In the genomic region with DNA sequence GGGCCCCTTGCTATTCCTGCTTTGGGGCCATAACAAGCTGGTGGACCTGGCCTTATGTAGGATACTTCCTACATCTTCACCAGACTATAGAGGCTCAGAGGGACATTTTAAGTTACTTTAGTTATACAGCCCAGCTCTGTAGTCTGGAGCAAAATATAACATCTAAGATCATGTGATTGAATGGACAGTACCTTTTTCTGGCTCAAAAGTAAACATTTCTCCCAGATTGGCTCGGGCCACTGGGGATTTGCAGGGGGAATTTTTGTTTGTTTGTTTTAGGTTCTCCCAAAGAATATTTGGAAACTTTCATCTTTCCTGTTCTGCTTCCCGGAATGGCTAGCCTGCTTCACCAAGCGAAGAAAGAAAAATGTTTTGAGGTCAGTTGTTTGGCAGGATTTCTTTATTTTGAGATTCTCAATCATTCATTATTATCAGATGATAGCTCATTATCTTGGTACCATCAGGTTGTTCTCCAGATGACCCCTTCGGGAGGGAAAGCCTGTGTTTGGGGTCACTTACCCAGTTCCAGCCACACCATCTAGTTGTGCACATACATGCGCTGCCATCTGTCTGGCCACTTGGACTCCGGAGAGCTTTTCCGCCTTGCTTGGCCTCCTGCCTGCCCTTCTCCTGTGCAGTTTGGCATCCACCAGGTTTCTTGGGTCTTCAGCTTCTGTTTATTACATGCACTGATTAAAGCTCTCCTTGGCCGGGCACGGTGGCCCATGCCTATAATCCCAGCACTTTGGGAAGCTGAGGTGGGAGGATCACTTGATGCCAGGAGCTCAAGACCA, we compare ENCODE assay signal across 2 cellular contexts.
TF ChIP-seq lines count a peak whose summit lies in the region.

No MANE protein-coding gene starts in this region.

TF ChIP-seq in WTC11, 78 proteins besides CTCF, POLR2A, EP300 and RAD21:
- TF ChIP-seq GTF2I (CRISPR knock-in tag; conservative IDR thresholded peaks at IDR 0.05), result no peak
- no peak for TF ChIP-seq MYBL2 (CRISPR knock-in tag; IDR thresholded peaks at IDR 0.05)
- no peak for TF ChIP-seq NR2C2 (CRISPR knock-in tag; IDR thresholded peaks at IDR 0.05)
- TF ChIP-seq, protein P1, sequence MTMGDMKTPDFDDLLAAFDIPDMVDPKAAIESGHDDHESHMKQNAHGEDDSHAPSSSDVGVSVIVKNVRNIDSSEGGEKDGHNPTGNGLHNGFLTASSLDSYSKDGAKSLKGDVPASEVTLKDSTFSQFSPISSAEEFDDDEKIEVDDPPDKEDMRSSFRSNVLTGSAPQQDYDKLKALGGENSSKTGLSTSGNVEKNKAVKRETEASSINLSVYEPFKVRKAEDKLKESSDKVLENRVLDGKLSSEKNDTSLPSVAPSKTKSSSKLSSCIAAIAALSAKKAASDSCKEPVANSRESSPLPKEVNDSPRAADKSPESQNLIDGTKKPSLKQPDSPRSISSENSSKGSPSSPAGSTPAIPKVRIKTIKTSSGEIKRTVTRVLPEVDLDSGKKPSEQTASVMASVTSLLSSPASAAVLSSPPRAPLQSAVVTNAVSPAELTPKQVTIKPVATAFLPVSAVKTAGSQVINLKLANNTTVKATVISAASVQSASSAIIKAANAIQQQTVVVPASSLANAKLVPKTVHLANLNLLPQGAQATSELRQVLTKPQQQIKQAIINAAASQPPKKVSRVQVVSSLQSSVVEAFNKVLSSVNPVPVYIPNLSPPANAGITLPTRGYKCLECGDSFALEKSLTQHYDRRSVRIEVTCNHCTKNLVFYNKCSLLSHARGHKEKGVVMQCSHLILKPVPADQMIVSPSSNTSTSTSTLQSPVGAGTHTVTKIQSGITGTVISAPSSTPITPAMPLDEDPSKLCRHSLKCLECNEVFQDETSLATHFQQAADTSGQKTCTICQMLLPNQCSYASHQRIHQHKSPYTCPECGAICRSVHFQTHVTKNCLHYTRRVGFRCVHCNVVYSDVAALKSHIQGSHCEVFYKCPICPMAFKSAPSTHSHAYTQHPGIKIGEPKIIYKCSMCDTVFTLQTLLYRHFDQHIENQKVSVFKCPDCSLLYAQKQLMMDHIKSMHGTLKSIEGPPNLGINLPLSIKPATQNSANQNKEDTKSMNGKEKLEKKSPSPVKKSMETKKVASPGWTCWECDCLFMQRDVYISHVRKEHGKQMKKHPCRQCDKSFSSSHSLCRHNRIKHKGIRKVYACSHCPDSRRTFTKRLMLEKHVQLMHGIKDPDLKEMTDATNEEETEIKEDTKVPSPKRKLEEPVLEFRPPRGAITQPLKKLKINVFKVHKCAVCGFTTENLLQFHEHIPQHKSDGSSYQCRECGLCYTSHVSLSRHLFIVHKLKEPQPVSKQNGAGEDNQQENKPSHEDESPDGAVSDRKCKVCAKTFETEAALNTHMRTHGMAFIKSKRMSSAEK (CRISPR knock-in tag; IDR thresholded peaks at IDR 0.05; ENCODE audit: borderline replicate concordance), result no peak
- TF ChIP-seq ZNF423 (CRISPR knock-in tag; IDR thresholded peaks at IDR 0.05), result no peak
- TF ChIP-seq, protein P2, sequence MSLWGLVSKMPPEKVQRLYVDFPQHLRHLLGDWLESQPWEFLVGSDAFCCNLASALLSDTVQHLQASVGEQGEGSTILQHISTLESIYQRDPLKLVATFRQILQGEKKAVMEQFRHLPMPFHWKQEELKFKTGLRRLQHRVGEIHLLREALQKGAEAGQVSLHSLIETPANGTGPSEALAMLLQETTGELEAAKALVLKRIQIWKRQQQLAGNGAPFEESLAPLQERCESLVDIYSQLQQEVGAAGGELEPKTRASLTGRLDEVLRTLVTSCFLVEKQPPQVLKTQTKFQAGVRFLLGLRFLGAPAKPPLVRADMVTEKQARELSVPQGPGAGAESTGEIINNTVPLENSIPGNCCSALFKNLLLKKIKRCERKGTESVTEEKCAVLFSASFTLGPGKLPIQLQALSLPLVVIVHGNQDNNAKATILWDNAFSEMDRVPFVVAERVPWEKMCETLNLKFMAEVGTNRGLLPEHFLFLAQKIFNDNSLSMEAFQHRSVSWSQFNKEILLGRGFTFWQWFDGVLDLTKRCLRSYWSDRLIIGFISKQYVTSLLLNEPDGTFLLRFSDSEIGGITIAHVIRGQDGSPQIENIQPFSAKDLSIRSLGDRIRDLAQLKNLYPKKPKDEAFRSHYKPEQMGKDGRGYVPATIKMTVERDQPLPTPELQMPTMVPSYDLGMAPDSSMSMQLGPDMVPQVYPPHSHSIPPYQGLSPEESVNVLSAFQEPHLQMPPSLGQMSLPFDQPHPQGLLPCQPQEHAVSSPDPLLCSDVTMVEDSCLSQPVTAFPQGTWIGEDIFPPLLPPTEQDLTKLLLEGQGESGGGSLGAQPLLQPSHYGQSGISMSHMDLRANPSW (CRISPR knock-in tag; conservative IDR thresholded peaks at IDR 0.05; ENCODE audit: low read depth), result no peak
- TF ChIP-seq NFE2L1 (CRISPR knock-in tag; IDR thresholded peaks at IDR 0.05), result no peak
- 0 out of 2 replicates have a peak, but pooled peaks have one; percentile 40 for TF ChIP-seq ZNF121 (CRISPR knock-in tag; IDR thresholded peaks at IDR 0.05)

TF ChIP-seq in GM12891, 5 proteins besides CTCF, POLR2A, EP300 and RAD21:
- TF ChIP-seq SPI1 (IDR thresholded peaks at IDR 0.05; ENCODE audit: low read depth, low read length), result no peak
- TF ChIP-seq POU2F2 (IDR thresholded peaks at IDR 0.05; ENCODE audit: low read depth, low read length), result no peak
- no peak for TF ChIP-seq PAX5 (IDR thresholded peaks at IDR 0.05; ENCODE audit: insufficient read depth, low read length, severe bottlenecking)
- no peak for TF ChIP-seq POLR2AphosphoS5 (IDR thresholded peaks at IDR 0.05; ENCODE audit: low read depth, low read length)
- no peak for TF ChIP-seq TAF1 (IDR thresholded peaks at IDR 0.05; ENCODE audit: low read depth, low read length)
